17 cellular contexts compared by ENCODE assay signal in the genomic region with DNA sequence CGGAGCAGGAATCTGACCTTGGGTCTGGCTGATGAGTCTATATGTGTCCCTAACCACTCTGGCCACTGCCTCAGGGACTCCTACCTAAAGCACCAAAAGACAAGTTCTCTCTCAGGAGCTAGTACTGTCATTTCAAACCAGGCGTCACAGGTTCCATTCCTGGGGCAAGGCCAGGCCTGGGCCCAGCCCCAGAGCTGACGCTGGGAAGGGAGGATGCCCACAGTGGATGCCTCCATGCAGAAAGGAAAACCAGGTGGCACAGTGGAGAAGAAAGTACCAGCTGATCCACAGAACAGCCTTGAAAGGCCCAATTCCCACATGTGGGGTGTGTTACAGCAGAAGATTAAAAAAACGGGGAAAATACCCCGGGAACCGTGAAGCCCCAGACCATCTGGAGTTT.
DNase-seq lines count a peak whose midpoint lies in the region; ATAC-seq and TF ChIP-seq lines count a peak whose summit lies in the region.
"Had no signal": no experiment of that assay in that cellular context is flagged by ENCODE, and none has a peak within 500 bp of the region (broad histone marks: within the 10 kb centered on the region; RNA-seq: fewer than 3 reads in every experiment).

No MANE protein-coding gene starts in this region.

- no peak overlapping the region for H2BK120ac ChIP-seq in IMR-90 (ENCODE audit: low read depth, low read length)

- H2BK15ac ChIP-seq in IMR-90 (ENCODE audit: low read depth, low read length), result no peak overlapping the region

- no peak overlapping the region for H3K27ac ChIP-seq in IMR-90 (ENCODE audit: insufficient read depth, low read length)
- H3K27ac ChIP-seq: C4-2B had no signal

- H2AK9ac ChIP-seq in IMR-90 (replicated peaks; ENCODE audit: low read depth, low read length, poor library complexity), result no peak overlapping the region

- no peaks in the 10 kb centered on the region for H3K9me3 ChIP-seq in IMR-90 (ENCODE audit: control insufficient read depth, insufficient read depth, low read length)
- H3K9me3 ChIP-seq: Caco-2 had no signal

- no peak overlapping the region for H4K8ac ChIP-seq in IMR-90 (ENCODE audit: low read depth in 2 of 2, low read length in 2 of 2)

- no peak for TF ChIP-seq CTCF in IMR-90 (conservative IDR thresholded peaks at IDR 0.05; ENCODE audit: low read depth, low read length)

- intact Hi-C loops in IMR-90 (cut with micrococcal nuclease), result no loop called here

- H3K9ac ChIP-seq in IMR-90 (ENCODE audit: low read depth, low read length), result no peak overlapping the region

- H2AK5ac ChIP-seq in IMR-90 (ENCODE audit: low read depth, low read length), result peak overlapping the region; percentile 56; the same call in 1 of the 2 replicates

- CTCF ChIA-PET in IMR-90 (lab: Yijun Ruan, JAX), result no interaction called here

- no peak overlapping the region for H4K91ac ChIP-seq in IMR-90 (ENCODE audit: insufficient read depth, low read depth, low read length)

- H2AFZ ChIP-seq in IMR-90 (replicated peaks; ENCODE audit: low read length, poor library complexity), result no peak overlapping the region

- WGBS in IMR-90 (ENCODE audit: extremely low coverage in 2 of 2, insufficient read length in 1 of 2), 2 experiments, result 100% methylated on average over 2 of the region's 6 CpGs; no CpG with 5 or more reads in 1 of the 2 experiments

- no peak for TF ChIP-seq POLR2A in IMR-90 (IDR thresholded peaks at IDR 0.05; ENCODE audit: low read depth, low read length)

- H3K79me1 ChIP-seq in IMR-90 (ENCODE audit: low read depth in 1 of 2, low read length in 2 of 2), result peaks cover 0 to 19% of the 10 kb centered on the region in 2 experiments; a peak in 2 of 4 replicates

- H3K4ac ChIP-seq in IMR-90 (ENCODE audit: low read depth, low read length), result no peak overlapping the region; the same call in 1 of the 2 replicates

- peaks cover 6% of the 10 kb centered on the region for H4K20me1 ChIP-seq in IMR-90 (ENCODE audit: insufficient read depth, low read length)

- peaks cover 0 to 3% of the 10 kb centered on the region in 2 donors for H3K4me1 Mint-ChIP-seq in stimulated activated naive B cell treated with anti-CD40 and anti-IgM and Interleukin-4, amounts not matched to agents 10 μg/mL and 1 μg/mL and 100 μg/mL, for 72 hours

- DNase-seq in IMR-90, result no peak
- peak; percentile 51 for DNase-seq in NCI-H1694 treated with DMSO at 0.1 percent for 48 hours (lab: John Stamatoyannopoulos, UW)
- peak; percentile 50 for DNase-seq in cerebellar cortex (ENCODE audit: low spot score)
- no peak for DNase-seq in stimulated activated naive B cell treated with anti-CD40 and anti-IgM and Interleukin-4, amounts not matched to agents 10 μg/mL and 1 μg/mL and 100 μg/mL, for 72 hours
- no peak for DNase-seq in NCI-H1417 treated with DMSO at 0.1 percent for 48 hours (lab: John Stamatoyannopoulos, UW)
- DNase-seq in activated naive CD4-positive, alpha-beta T cell (lab: John Stamatoyannopoulos, UW), result no peak
- DNase-seq: ACHN; AML-193; Caco-2; CD4-positive, alpha-beta T cell; DMS79 treated with DMSO at 0.1 percent for 48 hours; GOT3; HFFc6 had no signal

- H3K18ac ChIP-seq in IMR-90 (ENCODE audit: low read depth, low read length), result no peak overlapping the region

- no peak overlapping the region for H2BK20ac ChIP-seq in IMR-90 (ENCODE audit: low read depth, low read length)

- in situ Hi-C loops in IMR-90 (cut with MboI; ENCODE audit: low sequenced_read_pairs), result no loop called here

- no peak overlapping the region for H3K14ac ChIP-seq in IMR-90 (replicated peaks; ENCODE audit: low read depth, low read length)

- no peak overlapping the region for H2BK5ac ChIP-seq in IMR-90 (ENCODE audit: low read depth, low read length, poor library complexity, severe bottlenecking)

- H3K9me1 ChIP-seq in IMR-90 (ENCODE audit: insufficient read depth, low read length), result peaks cover 19% of the 10 kb centered on the region

- TF ChIP-seq RAD21 in IMR-90 (IDR thresholded peaks at IDR 0.05; ENCODE audit: low read length), result no peak

- no peaks in the 10 kb centered on the region for H3K9me3 Mint-ChIP-seq in stimulated activated naive B cell treated with anti-CD40 and anti-IgM and Interleukin-4, amounts not matched to agents 10 μg/mL and 1 μg/mL and 100 μg/mL, for 72 hours
- H3K9me3 Mint-ChIP-seq: CD4-positive, alpha-beta T cell; HFFc6 had no signal

- H3K4me3 Mint-ChIP-seq in stimulated activated naive B cell treated with anti-CD40 and anti-IgM and Interleukin-4, amounts not matched to agents 10 μg/mL and 1 μg/mL and 100 μg/mL, for 72 hours, result no peak overlapping the region
- H3K4me3 Mint-ChIP-seq: CD4-positive, alpha-beta T cell; HFFc6 had no signal

- H3K56ac ChIP-seq in IMR-90 (ENCODE audit: extremely low read depth, insufficient read depth, low read length), result no peak overlapping the region

- ATAC-seq in IMR-90 (ENCODE audit: low read depth) (no peak), HG03097 (IDR thresholded peaks at IDR 0.05; ENCODE audit: low FRiP score, unreplicated experiment) (no peak)
- ATAC-seq in stimulated activated naive B cell treated with anti-CD40 and anti-IgM and Interleukin-4, amounts not matched to agents 10 μg/mL and 1 μg/mL and 100 μg/mL, for 72 hours (replicated peaks), result no peak
- ATAC-seq: GM12878, HCT116 had no signal

- POLR2A ChIA-PET in IMR-90 (lab: Charles Lee; ENCODE audit: unreplicated experiment), result interaction anchor here (0.6 kb wide), 1 partner anchor 299 kb away, joined by 4 read pairs; no protein-coding TSS in a partner anchor

- H3K27me3 Mint-ChIP-seq in stimulated activated naive B cell treated with anti-CD40 and anti-IgM and Interleukin-4, amounts not matched to agents 10 μg/mL and 1 μg/mL and 100 μg/mL, for 72 hours, result peaks cover 0 to 4% of the 10 kb centered on the region in 2 donors
- H3K27me3 Mint-ChIP-seq: CD4-positive, alpha-beta T cell had no signal

- peak overlapping the region; percentile 15 for H3K27ac Mint-ChIP-seq in stimulated activated naive B cell treated with anti-CD40 and anti-IgM and Interleukin-4, amounts not matched to agents 10 μg/mL and 1 μg/mL and 100 μg/mL, for 72 hours
- H3K27ac Mint-ChIP-seq: CD4-positive, alpha-beta T cell; HFFc6 had no signal

- no TSS peak for BruUV-seq in IMR-90 (replicated peaks; lab: Mats Ljungman, UMichigan)

- no peaks in the 10 kb centered on the region for H3K36me3 Mint-ChIP-seq in stimulated activated naive B cell treated with anti-CD40 and anti-IgM and Interleukin-4, amounts not matched to agents 10 μg/mL and 1 μg/mL and 100 μg/mL, for 72 hours

- no peak overlapping the region for H3K4me3 ChIP-seq in IMR-90 (ENCODE audit: insufficient read depth, low read depth, low read length)
- H3K4me3 ChIP-seq: GM12878 had no signal

- no peak overlapping the region for H3K4me2 ChIP-seq in IMR-90 (ENCODE audit: low read depth, low read length)

- dilution Hi-C loops in IMR-90 (cut with HindIII; ENCODE audit: low sequenced_read_pairs, unreplicated experiment), result no loop called here

- H3K4me1 ChIP-seq in IMR-90 (ENCODE audit: control insufficient read depth, insufficient read depth, low read length), result peaks cover 27% of the 10 kb centered on the region

- no peaks in the 10 kb centered on the region; the same call in 1 of the 2 replicates for H3K27me3 ChIP-seq in IMR-90 (ENCODE audit: control insufficient read depth, insufficient read depth, low read length)

- no peak overlapping the region for H3K23ac ChIP-seq in IMR-90 (ENCODE audit: low read depth, low read length)

- H4K5ac ChIP-seq in IMR-90 (ENCODE audit: low read depth, low read length), result no peak overlapping the region

- no peaks in the 10 kb centered on the region for H3K36me3 ChIP-seq in IMR-90 (ENCODE audit: control insufficient read depth, insufficient read depth, low read length)

TF ChIP-seq in IMR-90, 13 proteins besides CTCF, POLR2A, EP300 and RAD21:
- TF ChIP-seq CHD1 (IDR thresholded peaks at IDR 0.05; ENCODE audit: low read depth, low read length), result no peak
- TF ChIP-seq, protein P1, sequence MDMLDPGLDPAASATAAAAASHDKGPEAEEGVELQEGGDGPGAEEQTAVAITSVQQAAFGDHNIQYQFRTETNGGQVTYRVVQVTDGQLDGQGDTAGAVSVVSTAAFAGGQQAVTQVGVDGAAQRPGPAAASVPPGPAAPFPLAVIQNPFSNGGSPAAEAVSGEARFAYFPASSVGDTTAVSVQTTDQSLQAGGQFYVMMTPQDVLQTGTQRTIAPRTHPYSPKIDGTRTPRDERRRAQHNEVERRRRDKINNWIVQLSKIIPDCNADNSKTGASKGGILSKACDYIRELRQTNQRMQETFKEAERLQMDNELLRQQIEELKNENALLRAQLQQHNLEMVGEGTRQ (IDR thresholded peaks at IDR 0.05; ENCODE audit: low read depth, low read length), result no peak
- TF ChIP-seq NFE2L2 (IDR thresholded peaks at IDR 0.05; ENCODE audit: low read depth, low read length), result no peak
- no peak for TF ChIP-seq CEBPB (IDR thresholded peaks at IDR 0.05; ENCODE audit: low read depth, low read length)
- TF ChIP-seq MAFK (IDR thresholded peaks at IDR 0.05; ENCODE audit: low read depth, low read length), result no peak
- no peak for TF ChIP-seq SMC3 (IDR thresholded peaks at IDR 0.05; ENCODE audit: low read depth, low read length)
- TF ChIP-seq MAZ (IDR thresholded peaks at IDR 0.05; ENCODE audit: borderline replicate concordance, low read depth, low read length), result no peak
- TF ChIP-seq, protein P2, sequence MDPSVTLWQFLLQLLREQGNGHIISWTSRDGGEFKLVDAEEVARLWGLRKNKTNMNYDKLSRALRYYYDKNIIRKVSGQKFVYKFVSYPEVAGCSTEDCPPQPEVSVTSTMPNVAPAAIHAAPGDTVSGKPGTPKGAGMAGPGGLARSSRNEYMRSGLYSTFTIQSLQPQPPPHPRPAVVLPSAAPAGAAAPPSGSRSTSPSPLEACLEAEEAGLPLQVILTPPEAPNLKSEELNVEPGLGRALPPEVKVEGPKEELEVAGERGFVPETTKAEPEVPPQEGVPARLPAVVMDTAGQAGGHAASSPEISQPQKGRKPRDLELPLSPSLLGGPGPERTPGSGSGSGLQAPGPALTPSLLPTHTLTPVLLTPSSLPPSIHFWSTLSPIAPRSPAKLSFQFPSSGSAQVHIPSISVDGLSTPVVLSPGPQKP (IDR thresholded peaks at IDR 0.05; ENCODE audit: borderline replicate concordance, low read depth, low read length), result no peak
- no peak for TF ChIP-seq FOS (IDR thresholded peaks at IDR 0.05; ENCODE audit: low read depth, low read length)
- no peak for TF ChIP-seq MXI1 (IDR thresholded peaks at IDR 0.05; ENCODE audit: borderline replicate concordance, low read depth, low read length)

Comparison
In these comparisons a context has a peak if more than half of its experiments do, and no peak if none do; other contexts are left out.
1. DNase-seq: peak in NCI-H1694 treated with DMSO at 0.1 percent for 48 hours (single experiment) and cerebellar cortex (single experiment); none in IMR-90 (single experiment), stimulated activated naive B cell treated with anti-CD40 and anti-IgM and Interleukin-4, amounts not matched to agents 10 μg/mL and 1 μg/mL and 100 μg/mL, for 72 hours (single experiment), NCI-H1417 treated with DMSO at 0.1 percent for 48 hours (single experiment) and activated naive CD4-positive, alpha-beta T cell (0 of 4).